14 cellular contexts compared by ENCODE assay signal in genomic region chr13:101473458-101473857, GRCh38. TPM values are rescaled to one million over a fixed set of nuclear protein-coding genes. Genes with fewer than 3 reads are reported as not detected.
A peak's percentile ranks its signal among the peaks of the same experiment; 100 is the strongest.
DNase-seq lines count a peak whose midpoint lies in the region; ATAC-seq and TF ChIP-seq lines count a peak whose summit lies in the region.
"Had no signal": no experiment of that assay in that cellular context is flagged by ENCODE, and none has a peak within 500 bp of the region (broad histone marks: within the 10 kb centered on the region; RNA-seq: fewer than 3 reads in every experiment).

No MANE protein-coding gene starts in this region.

- DNase-seq in HFFc6 (peak; percentile 85), astrocyte of the spinal cord (ENCODE audit: low read depth, low spot score) (peak; percentile 87), left ventricle myocardium superior (peak; percentile 45), tibial artery (peak; percentile 62 to 83), HAP-1 (ENCODE audit: low spot score in 2 of 2) (no peak)
- no peak for DNase-seq in activated T-cell treated with anti-CD3 and anti-CD28 coated beads, Interleukin-2, amount 50 U/mL, for 4 hours
- DNase-seq in activated T-cell treated with anti-CD3 and anti-CD28 coated beads, Interleukin-2, amount 50 U/mL, for 48 hours, result no peak
- DNase-seq: activated CD8-positive, alpha-beta memory T cell treated with anti-CD3 and anti-CD28 coated beads, Interleukin-2, amount 10 ng/mL, durations not matched to agents 7 days and 5 days; activated naive CD8-positive, alpha-beta T cell treated with anti-CD3 and anti-CD28 coated beads for 36 hours; DMS 273 treated with DMSO at 0.1 percent for 48 hours; effector CD4-positive, alpha-beta T cell; NCI-H187; testis had no signal

- H3K4me1 ChIP-seq in tibial artery (peaks cover 0 to 23% (median 15%) of the 10 kb centered on the region in 4 donors), HAP-1 (no peaks in the 10 kb centered on the region)
- H3K4me1 ChIP-seq: testis had no signal

- peak overlapping the region; percentile 35; the same call in 1 of the 2 replicates for H3K4me3 Mint-ChIP-seq in HFFc6
- no peak overlapping the region for H3K4me3 Mint-ChIP-seq in activated T-cell treated with anti-CD3 and anti-CD28 coated beads, Interleukin-2, amount 50 U/mL, for 4 hours
- H3K4me3 Mint-ChIP-seq: activated CD8-positive, alpha-beta memory T cell treated with anti-CD3 and anti-CD28 coated beads, Interleukin-2, amount 10 ng/mL, durations not matched to agents 7 days and 5 days; activated naive CD8-positive, alpha-beta T cell treated with anti-CD3 and anti-CD28 coated beads for 36 hours had no signal

- peaks cover 30% of the 10 kb centered on the region for H3K36me3 Mint-ChIP-seq in HFFc6 (ENCODE audit: low read depth)
- H3K36me3 Mint-ChIP-seq in activated T-cell treated with anti-CD3 and anti-CD28 coated beads, Interleukin-2, amount 50 U/mL, for 4 hours (ENCODE audit: insufficient read depth), result no peaks in the 10 kb centered on the region
- H3K36me3 Mint-ChIP-seq: activated CD8-positive, alpha-beta memory T cell treated with anti-CD3 and anti-CD28 coated beads, Interleukin-2, amount 10 ng/mL, durations not matched to agents 7 days and 5 days; activated naive CD8-positive, alpha-beta T cell treated with anti-CD3 and anti-CD28 coated beads for 36 hours had no signal

- intact Hi-C loops in left ventricle myocardium superior (cut with micrococcal nuclease), result no loop called here
- intact Hi-C loops in tibial artery (cut with DNase I; ENCODE audit: low total_unique reads), result loop anchor here (10.0 kb wide), 1 partner anchor 329 kb away; no protein-coding TSS in a partner anchor

- in situ Hi-C loops in astrocyte of the spinal cord (cut with HindIII; ENCODE audit: low sequenced_read_pairs) (no loop called here), HAP-1 (cut with MboI; ENCODE audit: low sequenced_read_pairs) (no loop called here)

- no peaks in the 10 kb centered on the region for H3K36me3 ChIP-seq in tibial artery
- no peaks in the 10 kb centered on the region for H3K36me3 ChIP-seq in HAP-1 (replicated peaks)

- H3K9me3 Mint-ChIP-seq in HFFc6, result no peaks in the 10 kb centered on the region
- no peaks in the 10 kb centered on the region for H3K9me3 Mint-ChIP-seq in activated T-cell treated with anti-CD3 and anti-CD28 coated beads, Interleukin-2, amount 50 U/mL, for 4 hours
- H3K9me3 Mint-ChIP-seq: activated naive CD8-positive, alpha-beta T cell treated with anti-CD3 and anti-CD28 coated beads for 36 hours had no signal

- H3K27ac ChIP-seq in tibial artery, result peak overlapping the region; percentile 54 to 66
- H3K27ac ChIP-seq: testis had no signal

- TF ChIP-seq CTCF in HFFc6 (IDR thresholded peaks at IDR 0.05) (no peak), astrocyte of the spinal cord (IDR thresholded peaks at IDR 0.05; ENCODE audit: low read depth, low read length) (no peak), tibial artery (IDR thresholded peaks at IDR 0.05) (no peak)

- no peaks in the 10 kb centered on the region for H3K27me3 ChIP-seq in tibial artery
- no peaks in the 10 kb centered on the region for H3K27me3 ChIP-seq in HAP-1 (ENCODE audit: low read depth)
- H3K27me3 ChIP-seq: testis had no signal

- H3K27me3 Mint-ChIP-seq in HFFc6 (ENCODE audit: insufficient read depth), result no peaks in the 10 kb centered on the region; the same call in 1 of the 2 replicates
- peaks cover 7% of the 10 kb centered on the region for H3K27me3 Mint-ChIP-seq in activated T-cell treated with anti-CD3 and anti-CD28 coated beads, Interleukin-2, amount 50 U/mL, for 4 hours (ENCODE audit: low read depth)

- H3K9me3 ChIP-seq in tibial artery (no peaks in the 10 kb centered on the region), HAP-1 (no peaks in the 10 kb centered on the region)
- H3K9me3 ChIP-seq: testis had no signal

- peak; percentile 67 for ATAC-seq in left ventricle myocardium superior
- no peak for ATAC-seq in activated T-cell treated with anti-CD3 and anti-CD28 coated beads, Interleukin-2, amount 50 U/mL, for 4 hours
- ATAC-seq: activated CD8-positive, alpha-beta memory T cell treated with anti-CD3 and anti-CD28 coated beads, Interleukin-2, amount 10 ng/mL, durations not matched to agents 7 days and 5 days; HCT116 had no signal

- peaks cover 37% of the 10 kb centered on the region for H3K4me1 Mint-ChIP-seq in HFFc6 (ENCODE audit: low read depth)
- H3K4me1 Mint-ChIP-seq in activated T-cell treated with anti-CD3 and anti-CD28 coated beads, Interleukin-2, amount 50 U/mL, for 4 hours (ENCODE audit: low read depth), result no peaks in the 10 kb centered on the region
- H3K4me1 Mint-ChIP-seq: activated CD8-positive, alpha-beta memory T cell treated with anti-CD3 and anti-CD28 coated beads, Interleukin-2, amount 10 ng/mL, durations not matched to agents 7 days and 5 days; activated naive CD8-positive, alpha-beta T cell treated with anti-CD3 and anti-CD28 coated beads for 36 hours had no signal

- peak overlapping the region; percentile 37 for H3K27ac Mint-ChIP-seq in HFFc6
- H3K27ac Mint-ChIP-seq: activated CD8-positive, alpha-beta memory T cell treated with anti-CD3 and anti-CD28 coated beads, Interleukin-2, amount 10 ng/mL, durations not matched to agents 7 days and 5 days; activated naive CD8-positive, alpha-beta T cell treated with anti-CD3 and anti-CD28 coated beads for 36 hours had no signal

- H3K4me3 ChIP-seq in astrocyte of the spinal cord (ENCODE audit: low read depth, low read length), result no peak overlapping the region
- no peak overlapping the region for H3K4me3 ChIP-seq in tibial artery
- H3K4me3 ChIP-seq in HAP-1, result no peak overlapping the region
- H3K4me3 ChIP-seq: testis had no signal

RNA-seq across cellular contexts. Expression of gene ITGBL1, which starts 21.0 kb away (rescaled TPM):
- total RNA-seq in HFFc6 (2021; fragmentation: NEBNext Ultra II Directional; extraction: Animal tissue kit (Norgen Biotek cat#: 25700)), result 100 to 1,000 TPM in 5 of 6 experiments, 10 to 100 TPM in 1; 92.4 to 114 (median 105) TPM
- total RNA-seq in left ventricle myocardium superior, result 3.1 TPM
- total RNA-seq in activated T-cell treated with anti-CD3 and anti-CD28 coated beads, Interleukin-2, amount 50 U/mL, for 4 hours, result under 1 TPM in 1 of 3 donors, not detected in 2; 0.11 TPM
- total RNA-seq: activated naive CD8-positive, alpha-beta T cell treated with anti-CD3 and anti-CD28 coated beads for 36 hours had no signal

RNA-seq across cellular contexts. Expression of gene NALCN, which starts 57.1 kb away (rescaled TPM):
- 1 to 10 TPM; 4.0 to 6.1 (median 5.0) TPM for total RNA-seq in HFFc6 (2021; fragmentation: NEBNext Ultra II Directional; extraction: Animal tissue kit (Norgen Biotek cat#: 25700))
- total RNA-seq in left ventricle myocardium superior, result 7.9 TPM
- not detected for total RNA-seq in activated T-cell treated with anti-CD3 and anti-CD28 coated beads, Interleukin-2, amount 50 U/mL, for 4 hours
- total RNA-seq: activated CD8-positive, alpha-beta memory T cell treated with anti-CD3 and anti-CD28 coated beads, Interleukin-2, amount 10 ng/mL, durations not matched to agents 7 days and 5 days; activated naive CD8-positive, alpha-beta T cell treated with anti-CD3 and anti-CD28 coated beads for 36 hours had no signal

Comparison
In these comparisons a context has a peak if more than half of its experiments do, and no peak if none do; other contexts are left out.
1. DNase-seq: peak in HFFc6 (single experiment), astrocyte of the spinal cord (single experiment), left ventricle myocardium superior (single experiment) and tibial artery (2 of 2); none in HAP-1 (0 of 2), activated T-cell treated with anti-CD3 and anti-CD28 coated beads, Interleukin-2, amount 50 U/mL, for 4 hours (single experiment) and activated T-cell treated with anti-CD3 and anti-CD28 coated beads, Interleukin-2, amount 50 U/mL, for 48 hours (0 of 2).
2. RNA of gene ITGBL1, which starts 21.0 kb away (total RNA-seq): 92.4 to 114 TPM in HFFc6; 3.1 TPM in left ventricle myocardium superior (single experiment) and 0.11 TPM in activated T-cell treated with anti-CD3 and anti-CD28 coated beads, Interleukin-2, amount 50 U/mL, for 4 hours; every median in the first group is over 10 times any median in the second.